ENCODE assay signal across 3 cellular contexts in genomic region chr17:72569193-72569946, GRCh38.
TF ChIP-seq lines count a peak whose summit lies in the region.

No MANE protein-coding gene starts in this region.

TF ChIP-seq in SK-N-SH, 30 proteins besides CTCF, POLR2A, EP300 and RAD21 (continues in another document):
- TF ChIP-seq MEF2A (IDR thresholded peaks at IDR 0.05; ENCODE audit: borderline replicate concordance, low read depth) (no peak), NFIC (IDR thresholded peaks at IDR 0.05; ENCODE audit: borderline replicate concordance) (no peak), MXI1 (IDR thresholded peaks at IDR 0.05; ENCODE audit: low read depth, low read length) (no peak), SIN3A (IDR thresholded peaks at IDR 0.05; ENCODE audit: borderline replicate concordance, low read depth, low read length) (no peak), RXRA (IDR thresholded peaks at IDR 0.05; ENCODE audit: borderline replicate concordance, low read depth) (no peak), TAF1 (IDR thresholded peaks at IDR 0.05; ENCODE audit: borderline replicate concordance, low read depth, low read length) (no peak), TCF12 (IDR thresholded peaks at IDR 0.05) (no peak), FOSL2 (IDR thresholded peaks at IDR 0.05; ENCODE audit: borderline replicate concordance, low read depth) (no peak), EZH2phosphoT487 (IDR thresholded peaks at IDR 0.05; ENCODE audit: borderline replicate concordance, low read depth) (no peak), POLR2AphosphoS5 (IDR thresholded peaks at IDR 0.05; ENCODE audit: low read depth, low read length) (no peak), FOXJ3 (CRISPR knock-in tag; IDR thresholded peaks at IDR 0.05) (no peak), SMC3 (IDR thresholded peaks at IDR 0.05; ENCODE audit: low read depth, low read length) (no peak), PBX3 (IDR thresholded peaks at IDR 0.05) (no peak)
- TF ChIP-seq, protein P1, sequence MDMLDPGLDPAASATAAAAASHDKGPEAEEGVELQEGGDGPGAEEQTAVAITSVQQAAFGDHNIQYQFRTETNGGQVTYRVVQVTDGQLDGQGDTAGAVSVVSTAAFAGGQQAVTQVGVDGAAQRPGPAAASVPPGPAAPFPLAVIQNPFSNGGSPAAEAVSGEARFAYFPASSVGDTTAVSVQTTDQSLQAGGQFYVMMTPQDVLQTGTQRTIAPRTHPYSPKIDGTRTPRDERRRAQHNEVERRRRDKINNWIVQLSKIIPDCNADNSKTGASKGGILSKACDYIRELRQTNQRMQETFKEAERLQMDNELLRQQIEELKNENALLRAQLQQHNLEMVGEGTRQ (IDR thresholded peaks at IDR 0.05; ENCODE audit: borderline replicate concordance, low read depth, low read length), result no peak
- TF ChIP-seq, protein P2, sequence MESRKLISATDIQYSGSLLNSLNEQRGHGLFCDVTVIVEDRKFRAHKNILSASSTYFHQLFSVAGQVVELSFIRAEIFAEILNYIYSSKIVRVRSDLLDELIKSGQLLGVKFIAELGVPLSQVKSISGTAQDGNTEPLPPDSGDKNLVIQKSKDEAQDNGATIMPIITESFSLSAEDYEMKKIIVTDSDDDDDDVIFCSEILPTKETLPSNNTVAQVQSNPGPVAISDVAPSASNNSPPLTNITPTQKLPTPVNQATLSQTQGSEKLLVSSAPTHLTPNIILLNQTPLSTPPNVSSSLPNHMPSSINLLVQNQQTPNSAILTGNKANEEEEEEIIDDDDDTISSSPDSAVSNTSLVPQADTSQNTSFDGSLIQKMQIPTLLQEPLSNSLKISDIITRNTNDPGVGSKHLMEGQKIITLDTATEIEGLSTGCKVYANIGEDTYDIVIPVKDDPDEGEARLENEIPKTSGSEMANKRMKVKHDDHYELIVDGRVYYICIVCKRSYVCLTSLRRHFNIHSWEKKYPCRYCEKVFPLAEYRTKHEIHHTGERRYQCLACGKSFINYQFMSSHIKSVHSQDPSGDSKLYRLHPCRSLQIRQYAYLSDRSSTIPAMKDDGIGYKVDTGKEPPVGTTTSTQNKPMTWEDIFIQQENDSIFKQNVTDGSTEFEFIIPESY (IDR thresholded peaks at IDR 0.05; ENCODE audit: borderline replicate concordance, low read depth), result no peak
- TF ChIP-seq, protein P3, sequence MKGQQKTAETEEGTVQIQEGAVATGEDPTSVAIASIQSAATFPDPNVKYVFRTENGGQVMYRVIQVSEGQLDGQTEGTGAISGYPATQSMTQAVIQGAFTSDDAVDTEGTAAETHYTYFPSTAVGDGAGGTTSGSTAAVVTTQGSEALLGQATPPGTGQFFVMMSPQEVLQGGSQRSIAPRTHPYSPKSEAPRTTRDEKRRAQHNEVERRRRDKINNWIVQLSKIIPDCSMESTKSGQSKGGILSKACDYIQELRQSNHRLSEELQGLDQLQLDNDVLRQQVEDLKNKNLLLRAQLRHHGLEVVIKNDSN (IDR thresholded peaks at IDR 0.05; ENCODE audit: borderline replicate concordance, low read depth), result no peak

TF ChIP-seq in SK-N-SH treated with all-trans-retinoic acid at 6 μM for 48 hours, 23 proteins besides CTCF, POLR2A, EP300 and RAD21:
- TF ChIP-seq TOX (CRISPR knock-in tag; IDR thresholded peaks at IDR 0.05; ENCODE audit: borderline replicate concordance), result no peak
- TF ChIP-seq ZNF8 (CRISPR knock-in tag; IDR thresholded peaks at IDR 0.05), result no peak

TF ChIP-seq in H1, 55 proteins besides CTCF, POLR2A, EP300 and RAD21 (continued from another document):
- TF ChIP-seq FOSL1 (IDR thresholded peaks at IDR 0.05; ENCODE audit: insufficient read depth, low read depth, low read length) (no peak), HDAC6 (IDR thresholded peaks at IDR 0.05; ENCODE audit: low read depth, low read length) (no peak), TEAD4 (IDR thresholded peaks at IDR 0.05; ENCODE audit: low read depth, low read length) (no peak), ATF3 (IDR thresholded peaks at IDR 0.05; ENCODE audit: insufficient read depth, low read depth, low read length) (no peak), TAF1 (IDR thresholded peaks at IDR 0.05; ENCODE audit: low read depth, low read length) (no peak), EZH2 (IDR thresholded peaks at IDR 0.05; ENCODE audit: low read depth, low read length, severe bottlenecking) (no peak), CREB1 (IDR thresholded peaks at IDR 0.05) (no peak), SAP30 (IDR thresholded peaks at IDR 0.05; ENCODE audit: insufficient read depth, insufficient replicate concordance, low read length) (no peak), POU5F1 (IDR thresholded peaks at IDR 0.05; ENCODE audit: low read depth, low read length) (no peak), SRF (IDR thresholded peaks at IDR 0.05; ENCODE audit: low read depth, low read length) (no peak), ATF2 (IDR thresholded peaks at IDR 0.05; ENCODE audit: low read length) (no peak)
- TF ChIP-seq, protein P4, sequence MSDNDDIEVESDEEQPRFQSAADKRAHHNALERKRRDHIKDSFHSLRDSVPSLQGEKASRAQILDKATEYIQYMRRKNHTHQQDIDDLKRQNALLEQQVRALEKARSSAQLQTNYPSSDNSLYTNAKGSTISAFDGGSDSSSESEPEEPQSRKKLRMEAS (IDR thresholded peaks at IDR 0.05), result no peak
- TF ChIP-seq, protein P5, sequence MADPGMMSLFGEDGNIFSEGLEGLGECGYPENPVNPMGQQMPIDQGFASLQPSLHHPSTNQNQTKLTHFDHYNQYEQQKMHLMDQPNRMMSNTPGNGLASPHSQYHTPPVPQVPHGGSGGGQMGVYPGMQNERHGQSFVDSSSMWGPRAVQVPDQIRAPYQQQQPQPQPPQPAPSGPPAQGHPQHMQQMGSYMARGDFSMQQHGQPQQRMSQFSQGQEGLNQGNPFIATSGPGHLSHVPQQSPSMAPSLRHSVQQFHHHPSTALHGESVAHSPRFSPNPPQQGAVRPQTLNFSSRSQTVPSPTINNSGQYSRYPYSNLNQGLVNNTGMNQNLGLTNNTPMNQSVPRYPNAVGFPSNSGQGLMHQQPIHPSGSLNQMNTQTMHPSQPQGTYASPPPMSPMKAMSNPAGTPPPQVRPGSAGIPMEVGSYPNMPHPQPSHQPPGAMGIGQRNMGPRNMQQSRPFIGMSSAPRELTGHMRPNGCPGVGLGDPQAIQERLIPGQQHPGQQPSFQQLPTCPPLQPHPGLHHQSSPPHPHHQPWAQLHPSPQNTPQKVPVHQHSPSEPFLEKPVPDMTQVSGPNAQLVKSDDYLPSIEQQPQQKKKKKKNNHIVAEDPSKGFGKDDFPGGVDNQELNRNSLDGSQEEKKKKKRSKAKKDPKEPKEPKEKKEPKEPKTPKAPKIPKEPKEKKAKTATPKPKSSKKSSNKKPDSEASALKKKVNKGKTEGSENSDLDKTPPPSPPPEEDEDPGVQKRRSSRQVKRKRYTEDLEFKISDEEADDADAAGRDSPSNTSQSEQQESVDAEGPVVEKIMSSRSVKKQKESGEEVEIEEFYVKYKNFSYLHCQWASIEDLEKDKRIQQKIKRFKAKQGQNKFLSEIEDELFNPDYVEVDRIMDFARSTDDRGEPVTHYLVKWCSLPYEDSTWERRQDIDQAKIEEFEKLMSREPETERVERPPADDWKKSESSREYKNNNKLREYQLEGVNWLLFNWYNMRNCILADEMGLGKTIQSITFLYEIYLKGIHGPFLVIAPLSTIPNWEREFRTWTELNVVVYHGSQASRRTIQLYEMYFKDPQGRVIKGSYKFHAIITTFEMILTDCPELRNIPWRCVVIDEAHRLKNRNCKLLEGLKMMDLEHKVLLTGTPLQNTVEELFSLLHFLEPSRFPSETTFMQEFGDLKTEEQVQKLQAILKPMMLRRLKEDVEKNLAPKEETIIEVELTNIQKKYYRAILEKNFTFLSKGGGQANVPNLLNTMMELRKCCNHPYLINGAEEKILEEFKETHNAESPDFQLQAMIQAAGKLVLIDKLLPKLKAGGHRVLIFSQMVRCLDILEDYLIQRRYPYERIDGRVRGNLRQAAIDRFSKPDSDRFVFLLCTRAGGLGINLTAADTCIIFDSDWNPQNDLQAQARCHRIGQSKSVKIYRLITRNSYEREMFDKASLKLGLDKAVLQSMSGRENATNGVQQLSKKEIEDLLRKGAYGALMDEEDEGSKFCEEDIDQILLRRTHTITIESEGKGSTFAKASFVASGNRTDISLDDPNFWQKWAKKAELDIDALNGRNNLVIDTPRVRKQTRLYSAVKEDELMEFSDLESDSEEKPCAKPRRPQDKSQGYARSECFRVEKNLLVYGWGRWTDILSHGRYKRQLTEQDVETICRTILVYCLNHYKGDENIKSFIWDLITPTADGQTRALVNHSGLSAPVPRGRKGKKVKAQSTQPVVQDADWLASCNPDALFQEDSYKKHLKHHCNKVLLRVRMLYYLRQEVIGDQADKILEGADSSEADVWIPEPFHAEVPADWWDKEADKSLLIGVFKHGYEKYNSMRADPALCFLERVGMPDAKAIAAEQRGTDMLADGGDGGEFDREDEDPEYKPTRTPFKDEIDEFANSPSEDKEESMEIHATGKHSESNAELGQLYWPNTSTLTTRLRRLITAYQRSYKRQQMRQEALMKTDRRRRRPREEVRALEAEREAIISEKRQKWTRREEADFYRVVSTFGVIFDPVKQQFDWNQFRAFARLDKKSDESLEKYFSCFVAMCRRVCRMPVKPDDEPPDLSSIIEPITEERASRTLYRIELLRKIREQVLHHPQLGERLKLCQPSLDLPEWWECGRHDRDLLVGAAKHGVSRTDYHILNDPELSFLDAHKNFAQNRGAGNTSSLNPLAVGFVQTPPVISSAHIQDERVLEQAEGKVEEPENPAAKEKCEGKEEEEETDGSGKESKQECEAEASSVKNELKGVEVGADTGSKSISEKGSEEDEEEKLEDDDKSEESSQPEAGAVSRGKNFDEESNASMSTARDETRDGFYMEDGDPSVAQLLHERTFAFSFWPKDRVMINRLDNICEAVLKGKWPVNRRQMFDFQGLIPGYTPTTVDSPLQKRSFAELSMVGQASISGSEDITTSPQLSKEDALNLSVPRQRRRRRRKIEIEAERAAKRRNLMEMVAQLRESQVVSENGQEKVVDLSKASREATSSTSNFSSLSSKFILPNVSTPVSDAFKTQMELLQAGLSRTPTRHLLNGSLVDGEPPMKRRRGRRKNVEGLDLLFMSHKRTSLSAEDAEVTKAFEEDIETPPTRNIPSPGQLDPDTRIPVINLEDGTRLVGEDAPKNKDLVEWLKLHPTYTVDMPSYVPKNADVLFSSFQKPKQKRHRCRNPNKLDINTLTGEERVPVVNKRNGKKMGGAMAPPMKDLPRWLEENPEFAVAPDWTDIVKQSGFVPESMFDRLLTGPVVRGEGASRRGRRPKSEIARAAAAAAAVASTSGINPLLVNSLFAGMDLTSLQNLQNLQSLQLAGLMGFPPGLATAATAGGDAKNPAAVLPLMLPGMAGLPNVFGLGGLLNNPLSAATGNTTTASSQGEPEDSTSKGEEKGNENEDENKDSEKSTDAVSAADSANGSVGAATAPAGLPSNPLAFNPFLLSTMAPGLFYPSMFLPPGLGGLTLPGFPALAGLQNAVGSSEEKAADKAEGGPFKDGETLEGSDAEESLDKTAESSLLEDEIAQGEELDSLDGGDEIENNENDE (IDR thresholded peaks at IDR 0.05; ENCODE audit: insufficient replicate concordance, low read length), result no peak
